8 cellular contexts compared by ENCODE assay signal in genomic region chr7:66204822-66205735, GRCh38. TPM values are rescaled to one million over a fixed set of nuclear protein-coding genes. Genes with fewer than 3 reads are reported as not detected.
DNase-seq lines count a peak whose midpoint lies in the region; ATAC-seq and TF ChIP-seq lines count a peak whose summit lies in the region.

Gene TPST1 (plus strand): TSS chr7:66205334. CDS start chr7:66240426, 35,092 bp downstream.

- peak within 1 kb of the TSS; percentile 78 to 81 for H3K27ac ChIP-seq in coronary artery

- H3K4me3 ChIP-seq in coronary artery, result peak within 1 kb of the TSS; percentile 97

- no peaks in the 10 kb centered on the region for H3K9me3 Mint-ChIP-seq in activated CD4-positive, alpha-beta T cell treated with anti-CD3 and anti-CD28 coated beads, Interleukin-2, amount 10 ng/mL, durations not matched to agents 24 days and 14 days

- H3K27ac Mint-ChIP-seq in activated CD4-positive, alpha-beta T cell treated with anti-CD3 and anti-CD28 coated beads, Interleukin-2, amount 10 ng/mL, durations not matched to agents 24 days and 14 days, result peak within 1 kb of the TSS; percentile 26

- H3K27me3 Mint-ChIP-seq in activated CD4-positive, alpha-beta T cell treated with anti-CD3 and anti-CD28 coated beads, Interleukin-2, amount 10 ng/mL, durations not matched to agents 24 days and 14 days, result peaks cover 39% of the 10 kb centered on the region

- peaks cover 2% of the 10 kb centered on the region for H3K36me3 Mint-ChIP-seq in activated CD4-positive, alpha-beta T cell treated with anti-CD3 and anti-CD28 coated beads, Interleukin-2, amount 10 ng/mL, durations not matched to agents 24 days and 14 days (ENCODE audit: low read depth)

- DNase-seq in Ammon's horn (ENCODE audit: low spot score) (peak; percentile 98), NCI-H460 (ENCODE audit: extremely low read depth, low read depth) (peak; percentile 75), coronary artery (ENCODE audit: low spot score) (peak; percentile 93), left colon (peak; percentile 74 to 80)
- peak; percentile 94 for DNase-seq in activated CD4-positive, alpha-beta T cell treated with anti-CD3 and anti-CD28 coated beads, Interleukin-2, amount 10 ng/mL, durations not matched to agents 24 days and 14 days
- DNase-seq in stimulated activated CD4-positive, alpha-beta T cell treated with anti-CD3 and anti-CD28 coated beads, Interleukin-1b, Interleukin-23, amount 100 ng/mL, for 4 hours (ENCODE audit: low read depth in 2 of 2), result peak; percentile 63 to 67

- peaks cover 27% of the 10 kb centered on the region for H3K4me1 Mint-ChIP-seq in activated CD4-positive, alpha-beta T cell treated with anti-CD3 and anti-CD28 coated beads, Interleukin-2, amount 10 ng/mL, durations not matched to agents 24 days and 14 days

- peak; percentile 93 for ATAC-seq in HG03378 (IDR thresholded peaks at IDR 0.05; ENCODE audit: unreplicated experiment)
- peak; percentile 97 for ATAC-seq in left colon

- peak; percentile 93 for TF ChIP-seq POLR2A in GM19099 (IDR thresholded peaks at IDR 0.05; ENCODE audit: extremely low read depth, insufficient read length, low read depth)

- TF ChIP-seq CTCF in coronary artery (IDR thresholded peaks at IDR 0.05), result peak; percentile 37

- H3K4me3 Mint-ChIP-seq in activated CD4-positive, alpha-beta T cell treated with anti-CD3 and anti-CD28 coated beads, Interleukin-2, amount 10 ng/mL, durations not matched to agents 24 days and 14 days, result peak within 1 kb of the TSS; percentile 85

- intact Hi-C loops in activated CD4-positive, alpha-beta T cell treated with anti-CD3 and anti-CD28 coated beads, Interleukin-2, amount 10 ng/mL, durations not matched to agents 24 days and 14 days (cut with micrococcal nuclease), result loop anchor here (10.0 kb wide), 1 partner anchor 90 kb away; the partner anchor contains the start of gene CRCP
- intact Hi-C loops in left colon (cut with DNase I, micrococcal nuclease), result no loop called here

RNA-seq across cellular contexts. Expression of gene TPST1, which starts in this region (rescaled TPM):
- total RNA-seq in NCI-H460 (2014; rRNA removed; shearing (Covaris generic)), result 4.8 and 5.6 TPM in 2 replicates
- polyA plus RNA-seq in NCI-H460 (2014; cell fraction: nucleus; rRNA removed), result 7.2 and 8.2 TPM in 2 replicates
- 1.1 and 2.1 TPM in 2 replicates for total RNA-seq in activated CD4-positive, alpha-beta T cell treated with anti-CD3 and anti-CD28 coated beads, Interleukin-2, amount 10 ng/mL, durations not matched to agents 24 days and 14 days
- 1 to 10 TPM; 4.7 TPM for total RNA-seq in left colon

Comparison
In these comparisons a context has a peak if more than half of its experiments do, and no peak if none do; other contexts are left out.
1. Peak in every context shown above with its lines: DNase-seq, ATAC-seq, H3K4me3 ChIP-seq and H3K27ac ChIP-seq.